Comparison of ENCODE assay signal across 19 cellular contexts in the genomic region with DNA sequence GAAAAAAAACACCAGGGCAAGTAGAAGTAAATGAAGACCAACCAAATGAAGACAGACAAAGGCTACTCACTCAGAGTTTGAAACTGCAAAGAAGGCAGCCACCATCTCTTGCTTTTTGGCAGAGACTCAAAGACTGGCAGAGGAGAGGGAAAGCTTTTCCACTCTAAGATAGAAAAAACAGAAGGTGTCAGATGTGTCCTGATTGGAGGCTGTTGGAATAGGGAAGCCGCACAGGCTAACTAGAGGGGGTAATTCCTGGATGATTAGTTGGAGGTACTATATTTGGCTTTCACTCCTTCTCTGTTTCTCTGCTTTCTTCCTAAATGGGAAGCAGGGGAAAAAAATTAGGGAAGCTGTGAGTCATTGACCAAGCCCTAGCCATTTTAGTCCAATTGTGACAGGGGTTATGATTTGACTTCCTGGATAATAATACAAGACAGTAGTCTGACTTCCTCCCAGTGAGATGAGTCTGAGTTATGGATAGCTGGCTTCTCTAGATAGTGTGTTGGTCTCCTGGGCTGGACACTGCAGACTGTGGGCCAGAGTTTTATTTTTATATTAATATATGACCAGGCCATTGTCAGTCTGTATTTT.
"Had no signal": no experiment of that assay in that cellular context is flagged by ENCODE, and none has a peak within 500 bp of the region (broad histone marks: within the 10 kb centered on the region; RNA-seq: fewer than 3 reads in every experiment).

No MANE protein-coding gene starts in this region.

- H3K79me2 ChIP-seq: parathyroid adenoma had no signal

- H3K9me3 Mint-ChIP-seq: activated CD4-positive, alpha-beta T cell treated with anti-CD3 and anti-CD28 coated beads, Interleukin-2, amount 10 ng/mL, durations not matched to agents 7 days and 5 days; activated naive CD4-positive, alpha-beta T cell treated with anti-CD3 and anti-CD28 coated beads for 36 hours; activated T-cell treated with anti-CD3 and anti-CD28 coated beads, Interleukin-2, amount 50 U/mL, for 24 hours; activated T-helper 2 cell treated with anti-CD3 and anti-CD28 coated beads, Interferon-gamma antibody, Interleukin-2, Interleukin-4, amounts not matched to agents 10 μg/mL and 5 μg/mL and 100 μg/mL, durations not matched to agents 14 hours and 24 hours and 36 hours; natural killer cell; stimulated activated naive B cell treated with anti-CD40 and anti-IgM and Interleukin-4, amounts not matched to agents 10 μg/mL and 1 μg/mL and 100 μg/mL, for 72 hours had no signal

- H3K4me3 Mint-ChIP-seq: activated CD4-positive, alpha-beta T cell treated with anti-CD3 and anti-CD28 coated beads, Interleukin-2, amount 10 ng/mL, durations not matched to agents 7 days and 5 days; activated CD8-positive, alpha-beta T cell treated with anti-CD3 and anti-CD28 coated beads, Interleukin-2, amount 10 ng/mL, durations not matched to agents 7 days and 5 days; activated naive CD4-positive, alpha-beta T cell treated with anti-CD3 and anti-CD28 coated beads for 36 hours; activated T-cell treated with anti-CD3 and anti-CD28 coated beads, Interleukin-2, amount 50 U/mL, for 24 hours; natural killer cell; stimulated activated naive B cell treated with anti-CD40 and anti-IgM and Interleukin-4, amounts not matched to agents 10 μg/mL and 1 μg/mL and 100 μg/mL, for 72 hours had no signal

- H3K27ac ChIP-seq: brain microvascular endothelial cell, parathyroid adenoma, sigmoid colon, spleen, tibial artery had no signal

- H3K9me3 ChIP-seq: sigmoid colon, spleen, tibial artery had no signal

- H3K27me3 ChIP-seq: brain microvascular endothelial cell, sigmoid colon, spleen, tibial artery had no signal

- H3K4me1 ChIP-seq: spleen had no signal

- H3K4me3 ChIP-seq: lung, sigmoid colon, spleen, tibial artery had no signal

- H3K9ac ChIP-seq: parathyroid adenoma had no signal

- H3K27ac Mint-ChIP-seq: activated CD4-positive, alpha-beta T cell treated with anti-CD3 and anti-CD28 coated beads, Interleukin-2, amount 10 ng/mL, durations not matched to agents 7 days and 5 days; activated CD8-positive, alpha-beta T cell treated with anti-CD3 and anti-CD28 coated beads, Interleukin-2, amount 10 ng/mL, durations not matched to agents 7 days and 5 days; activated naive CD4-positive, alpha-beta T cell treated with anti-CD3 and anti-CD28 coated beads for 36 hours; activated T-cell treated with anti-CD3 and anti-CD28 coated beads, Interleukin-2, amount 50 U/mL, for 24 hours; activated T-helper 2 cell treated with anti-CD3 and anti-CD28 coated beads, Interferon-gamma antibody, Interleukin-2, Interleukin-4, amounts not matched to agents 10 μg/mL and 5 μg/mL and 100 μg/mL, durations not matched to agents 14 hours and 24 hours and 36 hours; natural killer cell; stimulated activated naive B cell treated with anti-CD40 and anti-IgM and Interleukin-4, amounts not matched to agents 10 μg/mL and 1 μg/mL and 100 μg/mL, for 72 hours had no signal

- H3K36me3 ChIP-seq: brain microvascular endothelial cell, sigmoid colon, spleen, tibial artery had no signal

- H2AFZ ChIP-seq: parathyroid adenoma had no signal

- H3K27me3 Mint-ChIP-seq: activated CD4-positive, alpha-beta T cell treated with anti-CD3 and anti-CD28 coated beads, Interleukin-2, amount 10 ng/mL, durations not matched to agents 7 days and 5 days had no signal

- DNase-seq: activated CD4-positive, alpha-beta T cell treated with anti-CD3 and anti-CD28 coated beads, Interleukin-2, amount 10 ng/mL, durations not matched to agents 7 days and 5 days; activated CD8-positive, alpha-beta T cell treated with anti-CD3 and anti-CD28 coated beads, Interleukin-2, amount 10 ng/mL, durations not matched to agents 7 days and 5 days; activated naive CD4-positive, alpha-beta T cell treated with anti-CD3 and anti-CD28 coated beads for 36 hours; activated T-cell treated with anti-CD3 and anti-CD28 coated beads, Interleukin-2, amount 50 U/mL, for 24 hours; brain microvascular endothelial cell; cortex of kidney; foreskin melanocyte; glutamatergic neuron; hippocampal formation; natural killer cell; sigmoid colon; spleen; stimulated activated naive B cell treated with anti-CD40 and anti-IgM and Interleukin-4, amounts not matched to agents 10 μg/mL and 1 μg/mL and 100 μg/mL, for 72 hours; T1000; tibial artery had no signal

- ATAC-seq: activated CD8-positive, alpha-beta T cell treated with anti-CD3 and anti-CD28 coated beads, Interleukin-2, amount 10 ng/mL, durations not matched to agents 7 days and 5 days; esophagus mucosa; natural killer cell; stimulated activated naive B cell treated with anti-CD40 and anti-IgM and Interleukin-4, amounts not matched to agents 10 μg/mL and 1 μg/mL and 100 μg/mL, for 72 hours had no signal

- H3K36me3 Mint-ChIP-seq: natural killer cell; stimulated activated naive B cell treated with anti-CD40 and anti-IgM and Interleukin-4, amounts not matched to agents 10 μg/mL and 1 μg/mL and 100 μg/mL, for 72 hours had no signal

- H3K4me1 Mint-ChIP-seq: activated CD4-positive, alpha-beta T cell treated with anti-CD3 and anti-CD28 coated beads, Interleukin-2, amount 10 ng/mL, durations not matched to agents 7 days and 5 days; natural killer cell; stimulated activated naive B cell treated with anti-CD40 and anti-IgM and Interleukin-4, amounts not matched to agents 10 μg/mL and 1 μg/mL and 100 μg/mL, for 72 hours had no signal
